In the genomic region with DNA sequence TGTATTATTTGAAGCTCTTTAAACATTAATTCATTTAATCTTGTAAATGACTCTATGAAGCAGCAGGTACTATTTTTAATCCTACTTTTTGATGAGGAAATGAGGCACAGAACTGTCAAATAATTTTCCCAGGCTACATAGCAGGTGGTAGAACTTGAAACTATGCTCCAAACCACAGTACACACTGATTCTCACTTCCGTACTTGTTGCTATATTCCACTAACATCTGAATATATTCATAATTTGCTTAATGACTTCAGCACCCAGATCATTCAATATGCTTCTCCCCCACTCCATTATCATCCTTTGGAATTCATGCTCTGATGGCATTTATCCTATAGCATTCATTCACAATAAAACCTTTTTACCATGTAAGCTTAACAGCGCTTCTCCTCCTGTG, we compare ENCODE assay signal across 18 cellular contexts.
"Had no signal": no experiment of that assay in that cellular context is flagged by ENCODE, and none has a peak within 500 bp of the region (broad histone marks: within the 10 kb centered on the region; RNA-seq: fewer than 3 reads in every experiment).

No MANE protein-coding gene starts in this region.

- H3K4me3 ChIP-seq: esophagus muscularis mucosa, right lobe of liver, skin epidermis, tibial artery had no signal

- H3K27ac ChIP-seq: esophagus muscularis mucosa, right lobe of liver, skin epidermis, tibial artery had no signal

- H3K36me3 Mint-ChIP-seq: WTC11 had no signal

- H3K9me3 ChIP-seq: esophagus muscularis mucosa, right lobe of liver, tibial artery had no signal

- H3K4me3 Mint-ChIP-seq: activated naive CD8-positive, alpha-beta T cell treated with anti-CD3 and anti-CD28 coated beads for 36 hours; effector memory CD8-positive, alpha-beta T cell; naive B cell; stimulated activated naive CD8-positive, alpha-beta T cell treated with anti-CD3 and anti-CD28 coated beads, Interleukin-15, amount 100 ng/mL, for 72 hours; T-helper 1 cell treated with Interleukin-12 subunit alpha and Interleukin-12 subunit beta and Interleukin-4 antibody, amounts not matched to agents 30 μg/mL and 1 μg/mL, for 36 hours; WTC11 had no signal

- ATAC-seq: effector memory CD8-positive, alpha-beta T cell; right lobe of liver; stimulated activated naive CD8-positive, alpha-beta T cell treated with anti-CD3 and anti-CD28 coated beads, Interleukin-15, amount 100 ng/mL, for 72 hours; WTC11 had no signal

- H3K27ac Mint-ChIP-seq: activated T-helper 2 cell treated with anti-CD3 and anti-CD28 coated beads, Interferon-gamma antibody, Interleukin-2, Interleukin-4, amounts not matched to agents 10 μg/mL and 5 μg/mL and 100 μg/mL, durations not matched to agents 14 hours and 24 hours and 36 hours; T-helper 1 cell treated with Interleukin-12 subunit alpha and Interleukin-12 subunit beta and Interleukin-4 antibody, amounts not matched to agents 30 μg/mL and 1 μg/mL, for 36 hours; WTC11 had no signal

- H3K9me3 Mint-ChIP-seq: activated T-helper 2 cell treated with anti-CD3 and anti-CD28 coated beads, Interferon-gamma antibody, Interleukin-2, Interleukin-4, amounts not matched to agents 10 μg/mL and 5 μg/mL and 100 μg/mL, durations not matched to agents 14 hours and 24 hours and 36 hours; effector memory CD8-positive, alpha-beta T cell; naive B cell; stimulated activated naive CD8-positive, alpha-beta T cell treated with anti-CD3 and anti-CD28 coated beads, Interleukin-15, amount 100 ng/mL, for 72 hours; T-helper 1 cell treated with Interleukin-12 subunit alpha and Interleukin-12 subunit beta and Interleukin-4 antibody, amounts not matched to agents 30 μg/mL and 1 μg/mL, for 36 hours; WTC11 had no signal

- H3K27me3 ChIP-seq: esophagus muscularis mucosa, right lobe of liver, tibial artery had no signal

- H3K27me3 Mint-ChIP-seq: activated naive CD8-positive, alpha-beta T cell treated with anti-CD3 and anti-CD28 coated beads for 36 hours; effector memory CD8-positive, alpha-beta T cell; naive B cell; stimulated activated naive CD8-positive, alpha-beta T cell treated with anti-CD3 and anti-CD28 coated beads, Interleukin-15, amount 100 ng/mL, for 72 hours had no signal

- DNase-seq: activated CD4-positive, alpha-beta T cell treated with anti-CD3 and anti-CD28 coated beads, Interleukin-2, amount 50 U/mL, for 48 hours; activated naive CD4-positive, alpha-beta T cell; activated naive CD8-positive, alpha-beta T cell treated with anti-CD3 and anti-CD28 coated beads for 36 hours; central memory CD4-positive, alpha-beta T cell; effector memory CD8-positive, alpha-beta T cell; mesendoderm; naive B cell; nucleus accumbens; right lobe of liver; stimulated activated CD4-positive, alpha-beta T cell treated with anti-CD3 and anti-CD28 coated beads, Interleukin-1b, Interleukin-23, amount 100 ng/mL, for 48 hours; stimulated activated naive CD8-positive, alpha-beta T cell treated with anti-CD3 and anti-CD28 coated beads, Interleukin-15, amount 100 ng/mL, for 72 hours; T1000; tibial artery had no signal
